ENCODE assay signal across 9 cellular contexts in genomic region chr16:69469807-69470561, GRCh38. TPM values are rescaled to one million over a fixed set of nuclear protein-coding genes. Genes with fewer than 3 reads are reported as not detected.
DNase-seq lines count a peak whose midpoint lies in the region; ATAC-seq and TF ChIP-seq lines count a peak whose summit lies in the region.
"Had no signal": no experiment of that assay in that cellular context is flagged by ENCODE, and none has a peak within 500 bp of the region (broad histone marks: within the 10 kb centered on the region; RNA-seq: fewer than 3 reads in every experiment).

No MANE protein-coding gene starts in this region.

- peak; percentile 46 for DNase-seq in GM06990 (ENCODE audit: extremely low read depth, insufficient read length)
- DNase-seq in activated naive CD4-positive, alpha-beta T cell treated with anti-CD3 and anti-CD28 coated beads, Interleukin-2, amount 50 U/mL, for 16 hours = peak; percentile 26
- no peak for DNase-seq in EL
- DNase-seq in ACHN = no peak
- DNase-seq in NCI-H226 = no peak
- no peak for DNase-seq in cardiac septum (ENCODE audit: low spot score)
- DNase-seq: SHP77 had no signal

- no peaks in the 10 kb centered on the region; the same call in 1 of the 2 replicates for H3K36me3 ChIP-seq in GM06990 (ENCODE audit: control insufficient read depth, insufficient read depth, low read length)

- ATAC-seq in GM19455 (IDR thresholded peaks at IDR 0.05; ENCODE audit: unreplicated experiment) (peak; percentile 67), HG03432 (IDR thresholded peaks at IDR 0.05; ENCODE audit: unreplicated experiment) (peak; percentile 67)

- H3K4me3 ChIP-seq in GM06990 (replicated peaks; ENCODE audit: low read depth, low read length) = no peak overlapping the region

- in situ Hi-C loops in ACHN (cut with HindIII; ENCODE audit: low pct_ligation_motif_present, low pct_unique_long_range_greater_than_20kb, low sequenced_read_pairs) = no loop called here

- intact Hi-C loops in cardiac septum (cut with DNase I) = no loop called here

- H3K27me3 ChIP-seq in GM06990 (replicated peaks; ENCODE audit: control insufficient read depth, insufficient read depth, low read length) = no peaks in the 10 kb centered on the region

- no peak for TF ChIP-seq CTCF in GM06990 (IDR thresholded peaks at IDR 0.05; ENCODE audit: insufficient read depth, low read length, poor library complexity, severe bottlenecking)

RNA-seq across cellular contexts. Expression of gene CYB5B, which starts 45.6 kb away (rescaled TPM):
- total RNA-seq in cardiac septum = 53.2 TPM

Comparison
In these comparisons a context has a peak if more than half of its experiments do, and no peak if none do; other contexts are left out.
1. DNase-seq: peak in GM06990 (single experiment) and activated naive CD4-positive, alpha-beta T cell treated with anti-CD3 and anti-CD28 coated beads, Interleukin-2, amount 50 U/mL, for 16 hours (single experiment); none in EL (single experiment), ACHN (single experiment), NCI-H226 (single experiment) and cardiac septum (single experiment).